2 cellular contexts compared by ENCODE assay signal in genomic region chr2:64080179-64080578, GRCh38.
TF ChIP-seq lines count a peak whose summit lies in the region.

No MANE protein-coding gene starts in this region.

TF ChIP-seq in K562, 482 proteins besides CTCF, POLR2A, EP300 and RAD21 (continued from another document and continues in another):
- no peak for TF ChIP-seq FOXO4 (CRISPR knock-in tag; IDR thresholded peaks at IDR 0.05)
- peak; percentile 6; the same call in 1 of the 2 replicates for TF ChIP-seq ARID1B (IDR thresholded peaks at IDR 0.05)
- no peak for TF ChIP-seq ZNF79 (CRISPR knock-in tag; IDR thresholded peaks at IDR 0.05; ENCODE audit: low read depth)
- no peak for TF ChIP-seq CGGBP1 (CRISPR knock-in tag; IDR thresholded peaks at IDR 0.05)
- TF ChIP-seq ZNF316 (IDR thresholded peaks at IDR 0.05) = peak; percentile 94
- no peak for TF ChIP-seq ELF4 (CRISPR knock-in tag; IDR thresholded peaks at IDR 0.05)
- 0 out of 2 replicates have a peak, but pooled peaks have one; percentile 39 for TF ChIP-seq ZEB2 (IDR thresholded peaks at IDR 0.05)
- TF ChIP-seq MXD1 (CRISPR knock-in tag; IDR thresholded peaks at IDR 0.05; ENCODE audit: borderline replicate concordance, poor library complexity, severe bottlenecking) = no peak
- no peak for TF ChIP-seq HES1 (IDR thresholded peaks at IDR 0.05; ENCODE audit: low read depth)
- peak; percentile 80 for TF ChIP-seq NFE2 (IDR thresholded peaks at IDR 0.05; ENCODE audit: low read depth)
- peak; percentile 16; the same call in 1 of the 2 replicates for TF ChIP-seq ATF3 (IDR thresholded peaks at IDR 0.05)
- TF ChIP-seq ATF3 (CRISPR knock-in tag; conservative IDR thresholded peaks at IDR 0.05) = no peak
- no peak for TF ChIP-seq TOE1 (IDR thresholded peaks at IDR 0.05; ENCODE audit: borderline replicate concordance)
- no peak for TF ChIP-seq TOE1 (CRISPR knock-in tag; IDR thresholded peaks at IDR 0.05; ENCODE audit: borderline replicate concordance, low read depth)
- TF ChIP-seq MAFF (IDR thresholded peaks at IDR 0.05; ENCODE audit: low read length) = peak; percentile 74; the same call in 1 of the 2 replicates
- TF ChIP-seq ZNF780A (CRISPR knock-in tag; IDR thresholded peaks at IDR 0.05) = no peak
- TF ChIP-seq ATF1 (CRISPR knock-in tag; IDR thresholded peaks at IDR 0.05) = no peak
- peak; percentile 43; the same call in 1 of the 2 replicates for TF ChIP-seq ATF1 (tag; IDR thresholded peaks at IDR 0.05)
- peak; percentile 80 for TF ChIP-seq MAFG (tag; conservative IDR thresholded peaks at IDR 0.05)
- no peak for TF ChIP-seq MCM5 (IDR thresholded peaks at IDR 0.05; ENCODE audit: low read depth)
- TF ChIP-seq KAT7 (CRISPR knock-in tag; IDR thresholded peaks at IDR 0.05; ENCODE audit: borderline replicate concordance) = no peak
- peak; percentile 88 for TF ChIP-seq C11orf30 (IDR thresholded peaks at IDR 0.05; ENCODE audit: low read depth)
- TF ChIP-seq SMARCA4 (IDR thresholded peaks at IDR 0.05) = peak; percentile 49; the same call in 1 of the 2 replicates
- peak; percentile 15; the same call in 1 of the 2 replicates for TF ChIP-seq ZNF766 (CRISPR knock-in tag; conservative IDR thresholded peaks at IDR 0.05)
- no peak for TF ChIP-seq ZNF274 (IDR thresholded peaks at IDR 0.05; ENCODE audit: borderline replicate concordance, low read depth, low read length)
- TF ChIP-seq ZNF592 (IDR thresholded peaks at IDR 0.05) = 0 out of 2 replicates have a peak, but pooled peaks have one; percentile 7
- TF ChIP-seq SREBF2 (CRISPR knock-in tag; IDR thresholded peaks at IDR 0.05) = no peak
- 0 out of 2 replicates have a peak, but pooled peaks have one; percentile 33 for TF ChIP-seq ZNF197 (CRISPR knock-in tag; IDR thresholded peaks at IDR 0.05; ENCODE audit: low read depth)

TF ChIP-seq in GM23338, 12 proteins besides CTCF, POLR2A, EP300 and RAD21 (continued from another document):
- no peak for TF ChIP-seq REST (IDR thresholded peaks at IDR 0.05; ENCODE audit: unreplicated experiment)
- TF ChIP-seq POLR2AphosphoS5 (IDR thresholded peaks at IDR 0.05; ENCODE audit: low read depth) = no peak
TF ChIP-seq in GM23338: peak in this region for 0.
